ENCODE assay signal across 12 cellular contexts in the genomic region with DNA sequence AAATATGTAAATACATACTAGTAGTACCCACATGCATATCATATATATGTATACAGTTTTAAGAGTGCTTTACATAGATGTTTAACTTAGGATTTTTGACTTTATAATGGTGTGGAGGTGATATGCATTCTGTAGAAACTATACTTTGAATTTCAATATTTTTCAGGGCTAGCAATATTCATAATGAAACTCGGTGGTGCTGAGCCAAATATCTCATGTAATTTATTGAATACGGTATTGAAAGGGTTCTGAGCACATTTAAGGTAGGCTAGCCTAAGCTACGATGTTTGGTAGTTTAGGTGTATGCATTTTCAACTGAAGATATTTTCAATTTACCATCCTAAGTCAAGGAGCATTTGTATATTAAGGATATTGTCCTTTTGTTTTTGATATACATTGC. TPM values are rescaled to one million over a fixed set of nuclear protein-coding genes. Genes with fewer than 3 reads are reported as not detected.
DNase-seq lines count a peak whose midpoint lies in the region; ATAC-seq and TF ChIP-seq lines count a peak whose summit lies in the region.
"Had no signal": no experiment of that assay in that cellular context is flagged by ENCODE, and none has a peak within 500 bp of the region (broad histone marks: within the 10 kb centered on the region; RNA-seq: fewer than 3 reads in every experiment).

No MANE protein-coding gene starts in this region.

- CTCF ChIA-PET in CD8-positive, alpha-beta T cell (lab: Charles Lee) = interaction anchor here (0.7 to 1.0 kb wide), 2 partner anchors 15 to 186 kb away, joined by 3 read pairs; no protein-coding TSS in a partner anchor

- intact Hi-C loops in CD8-positive, alpha-beta T cell (cut with DNase I, micrococcal nuclease) = loop anchor here in 1 of 2 experiments (2.0 kb wide), 1 partner anchor 14 kb away; no protein-coding TSS in a partner anchor
- intact Hi-C loops in natural killer cell (cut with micrococcal nuclease) = no loop called here

- H3K27ac Mint-ChIP-seq in CD8-positive, alpha-beta T cell = peak overlapping the region; percentile 98
- H3K27ac Mint-ChIP-seq in GM23338 (no peak overlapping the region), T-helper 17 cell (peak overlapping the region; percentile 99), natural killer cell (peak overlapping the region; percentile 97 to 98)

- no peaks in the 10 kb centered on the region for H3K9me3 Mint-ChIP-seq in CD8-positive, alpha-beta T cell
- H3K9me3 Mint-ChIP-seq in GM23338 (no peaks in the 10 kb centered on the region; the same call in 2 of the 3 replicates), natural killer cell (no peaks in the 10 kb centered on the region)

- H3K27me3 Mint-ChIP-seq in CD8-positive, alpha-beta T cell (ENCODE audit: low read depth) = no peaks in the 10 kb centered on the region
- H3K27me3 Mint-ChIP-seq in GM23338 (ENCODE audit: insufficient read depth, low read depth, poor library complexity) (peaks cover 2% of the 10 kb centered on the region), T-helper 17 cell (no peaks in the 10 kb centered on the region), natural killer cell (ENCODE audit: low read depth in 2 of 2) (no peaks in the 10 kb centered on the region)

- no peak overlapping the region for H2AFZ ChIP-seq in GM23338

- H3K4me2 ChIP-seq in GM23338 = peak overlapping the region; percentile 65

- H3K36me3 ChIP-seq in CD8-positive, alpha-beta T cell (ENCODE audit: insufficient read depth, low read length) = no peaks in the 10 kb centered on the region
- no peaks in the 10 kb centered on the region for H3K36me3 ChIP-seq in GM23338 (ENCODE audit: insufficient read depth)
- H3K36me3 ChIP-seq: adrenal gland had no signal

- no peak for DNase-seq in CD8-positive, alpha-beta T cell
- no peak for DNase-seq in GM23338 (ENCODE audit: low spot score)
- DNase-seq in T-helper 17 cell = no peak
- DNase-seq in natural killer cell = no peak
- DNase-seq in NCI-H1092 (lab: John Stamatoyannopoulos, UW) = no peak
- DNase-seq in NCI-H2196 (lab: John Stamatoyannopoulos, UW; ENCODE audit: unreplicated experiment) = no peak
- no peak for DNase-seq in OCI-M1 (lab: John Stamatoyannopoulos, UW)
- DNase-seq: adrenal gland, DMS79, RPMI8226 had no signal

- peaks cover 73% of the 10 kb centered on the region for H3K4me1 Mint-ChIP-seq in CD8-positive, alpha-beta T cell (ENCODE audit: low read depth)
- H3K4me1 Mint-ChIP-seq in GM23338 = peaks cover 71% of the 10 kb centered on the region
- peaks cover 54% of the 10 kb centered on the region for H3K4me1 Mint-ChIP-seq in T-helper 17 cell
- peaks cover 57 to 58% of the 10 kb centered on the region in 2 donors for H3K4me1 Mint-ChIP-seq in natural killer cell

- peaks cover 8% of the 10 kb centered on the region for H3K36me3 Mint-ChIP-seq in CD8-positive, alpha-beta T cell
- H3K36me3 Mint-ChIP-seq in GM23338 (ENCODE audit: low read depth) = peaks cover 6% of the 10 kb centered on the region; the same call in 2 of the 3 replicates
- no peaks in the 10 kb centered on the region for H3K36me3 Mint-ChIP-seq in T-helper 17 cell (ENCODE audit: low read depth)
- H3K36me3 Mint-ChIP-seq in natural killer cell = no peaks in the 10 kb centered on the region

- H3K27me3 ChIP-seq in CD8-positive, alpha-beta T cell (ENCODE audit: insufficient read depth, low read length) = no peaks in the 10 kb centered on the region
- no peaks in the 10 kb centered on the region for H3K27me3 ChIP-seq in GM23338 (ENCODE audit: insufficient read depth)
- H3K27me3 ChIP-seq: adrenal gland had no signal

- H3K9me2 ChIP-seq in GM23338 (ENCODE audit: insufficient read depth) = no peaks in the 10 kb centered on the region

- TF ChIP-seq CTCF in CD8-positive, alpha-beta T cell (IDR thresholded peaks at IDR 0.05) = no peak
- no peak for TF ChIP-seq CTCF in GM23338 (conservative IDR thresholded peaks at IDR 0.05; ENCODE audit: low read depth in 2 of 2)
- no peak for TF ChIP-seq CTCF in natural killer cell (IDR thresholded peaks at IDR 0.05)

- ATAC-seq in CD8-positive, alpha-beta T cell = no peak
- ATAC-seq in GM23338 (no peak), T-helper 17 cell (no peak), natural killer cell (no peak)
- ATAC-seq: activated CD4-positive, CD25-positive, alpha-beta regulatory T cell treated with anti-CD3 and anti-CD28 coated beads, Interleukin-2, amount 50 U/mL, for 24 hours; HepG2 had no signal

- H3K4me3 Mint-ChIP-seq in CD8-positive, alpha-beta T cell = peak overlapping the region; percentile 87
- H3K4me3 Mint-ChIP-seq in GM23338 (no peak overlapping the region), T-helper 17 cell (peak overlapping the region; percentile 91), natural killer cell (peak overlapping the region; percentile 91)

- no peaks in the 10 kb centered on the region for H3K9me3 ChIP-seq in CD8-positive, alpha-beta T cell (ENCODE audit: low read length)
- no peaks in the 10 kb centered on the region for H3K9me3 ChIP-seq in T-helper 17 cell (ENCODE audit: control insufficient read depth, low read length, poor library complexity, severe bottlenecking)
- H3K9me3 ChIP-seq: adrenal gland had no signal

- H3K27ac ChIP-seq in CD8-positive, alpha-beta T cell (ENCODE audit: low read depth, low read length) = peak overlapping the region; percentile 21
- H3K27ac ChIP-seq in GM23338 (ENCODE audit: low read depth) = peak overlapping the region; percentile 67; the same call in 1 of the 2 replicates
- H3K27ac ChIP-seq: adrenal gland had no signal

- H3K4me1 ChIP-seq in CD8-positive, alpha-beta T cell (ENCODE audit: insufficient read depth, low read length) = peaks cover 31% of the 10 kb centered on the region
- peaks cover 70% of the 10 kb centered on the region for H3K4me1 ChIP-seq in GM23338 (ENCODE audit: insufficient read depth)

- POLR2A ChIA-PET in CD8-positive, alpha-beta T cell (lab: Charles Lee) = interaction anchor here (0.8 kb wide), 1 partner anchor 35 kb away, joined by 3 read pairs; no protein-coding TSS in a partner anchor

- no peak overlapping the region for H3K4me3 ChIP-seq in CD8-positive, alpha-beta T cell (ENCODE audit: low read depth, low read length)
- peak overlapping the region; percentile 18 for H3K4me3 ChIP-seq in GM23338
- H3K4me3 ChIP-seq: adrenal gland had no signal

- H4K20me1 ChIP-seq in GM23338 (replicated peaks; ENCODE audit: insufficient read depth) = no peaks in the 10 kb centered on the region

- H3K79me2 ChIP-seq in GM23338 (replicated peaks; ENCODE audit: insufficient read depth) = peaks cover 86% of the 10 kb centered on the region

- H3F3A ChIP-seq in GM23338 (replicated peaks; ENCODE audit: low read depth) = no peaks in the 10 kb centered on the region

RNA-seq across cellular contexts. Expression of gene ZNRF2, which starts 36.0 kb away (rescaled TPM):
- total RNA-seq in CD8-positive, alpha-beta T cell = 10 to 100 TPM; 20.1 to 26.1 TPM
- total RNA-seq in GM23338 (2014; rRNA removed; shearing (Covaris generic)) = 27.0 and 34.7 TPM in 2 replicates
- 6.0 TPM in 2 replicates for polyA plus RNA-seq in GM23338 (2016; fragmentation: Nextera tagmentation; extraction: Ambion mirVana)
- 10 to 100 TPM; 26.8 to 31.6 TPM for total RNA-seq in T-helper 17 cell
- total RNA-seq in natural killer cell = 10 to 100 TPM; 35.0 to 43.7 (median 36.3) TPM
